Comparison of ENCODE assay signal across 8 cellular contexts in genomic region chr11:3330064-3330463, GRCh38. TPM values are rescaled to one million over a fixed set of nuclear protein-coding genes. Genes with fewer than 3 reads are reported as not detected.
DNase-seq lines count a peak whose midpoint lies in the region; ATAC-seq, FAIRE-seq and TF ChIP-seq lines count a peak whose summit lies in the region.
"Not testable (repeated sequence)": the region's sequence is repeated elsewhere in the genome, so short reads cannot be mapped to it uniquely, and the experiment has no call there.

No MANE protein-coding gene starts in this region.

- H3K4me3 Mint-ChIP-seq in activated T-helper 17 cell treated with anti-CD3 and anti-CD28 coated beads, Interleukin-2, amount 50 U/mL, for 72 hours: not testable (repeated sequence)

- H3K79me2 ChIP-seq in K562 (ENCODE audit: control insufficient read depth, insufficient read depth, low read length); endothelial cell of umbilical vein (ENCODE audit: control insufficient read depth, insufficient read depth, low read length); keratinocyte (ENCODE audit: control insufficient read depth, insufficient read depth, low read length): not testable (repeated sequence)

- WGBS in K562 (ENCODE audit: insufficient coverage, low coverage, missing lambda C conversion rate): no CpG with 5 or more reads among the region's 12 CpGs

- peak; percentile 66 for FAIRE-seq in GM12892 (lab: Jason Lieb, UNC)
- peak; percentile 91 for FAIRE-seq in K562 (lab: Jason Lieb, UNC)
- FAIRE-seq in bronchial epithelial cell (lab: Jason Lieb, UNC): peak; percentile 58
- FAIRE-seq in endothelial cell of umbilical vein (lab: Jason Lieb, UNC): peak; percentile 98
- peak; percentile 90 for FAIRE-seq in keratinocyte (lab: Jason Lieb, UNC)

- not testable (repeated sequence) for H3K4me1 ChIP-seq in Panc1 (ENCODE audit: control insufficient read depth, insufficient read depth, low read length); K562 (replicated peaks in 1 of 2; ENCODE audit: control insufficient read depth in 2 of 2, insufficient read depth in 2 of 2, low read length in 2 of 2); endothelial cell of umbilical vein (ENCODE audit: control insufficient read depth, extremely low read depth, insufficient read depth, low read length); foreskin keratinocyte; keratinocyte (ENCODE audit: control insufficient read depth, extremely low read depth, insufficient read depth, low read length)

- H4K20me1 ChIP-seq in K562 (replicated peaks; ENCODE audit: control insufficient read depth, insufficient read depth, low read length); endothelial cell of umbilical vein (replicated peaks; ENCODE audit: control insufficient read depth, extremely low read depth, insufficient read depth, low read length); keratinocyte (ENCODE audit: control insufficient read depth, extremely low read depth, insufficient read depth, low read length): not testable (repeated sequence)

- not testable (repeated sequence) for TF ChIP-seq POLR2A in GM12892 (IDR thresholded peaks at IDR 0.05; ENCODE audit: low read depth, low read length); K562 (conservative IDR thresholded peaks at IDR 0.05); endothelial cell of umbilical vein (IDR thresholded peaks at IDR 0.05; ENCODE audit: low read depth, low read length)

- BruUV-seq in Panc1 (replicated peaks; lab: Mats Ljungman, UMichigan); K562 (replicated peaks; lab: Mats Ljungman, UMichigan); endothelial cell of umbilical vein (replicated peaks; lab: Mats Ljungman, UMichigan): not testable (repeated sequence)

- not testable (repeated sequence) for H3K27ac ChIP-seq in Panc1 (ENCODE audit: low read length); K562 (ENCODE audit: extremely low read depth, low read depth, low read length); endothelial cell of umbilical vein (ENCODE audit: insufficient read depth, low read depth, low read length); foreskin keratinocyte; keratinocyte (ENCODE audit: control insufficient read depth, insufficient read depth, low read length)

- POLR2A ChIA-PET in Panc1 (lab: Charles Lee); K562 (lab: Yijun Ruan, JAX); endothelial cell of umbilical vein (lab: Charles Lee): not testable (repeated sequence)

- H3K27me3 ChIP-seq in Panc1 (ENCODE audit: control insufficient read depth, insufficient read depth, low read length); K562 (ENCODE audit: control insufficient read depth in 2 of 2, insufficient read depth in 2 of 2, low read length in 2 of 2); bronchial epithelial cell (ENCODE audit: control insufficient read depth, insufficient read depth, low read length); endothelial cell of umbilical vein (ENCODE audit: control insufficient read depth in 2 of 2, insufficient read depth in 2 of 2, low read length in 2 of 2); foreskin keratinocyte; keratinocyte (ENCODE audit: control insufficient read depth, extremely low read depth, insufficient read depth, low read length): not testable (repeated sequence)

- H3K9me3 Mint-ChIP-seq in activated T-helper 17 cell treated with anti-CD3 and anti-CD28 coated beads, Interleukin-2, amount 50 U/mL, for 72 hours: not testable (repeated sequence)

- not testable (repeated sequence) for H3K9me1 ChIP-seq in K562 (ENCODE audit: control insufficient read depth, insufficient read depth, low read length); endothelial cell of umbilical vein (replicated peaks; ENCODE audit: control insufficient read depth, extremely low read depth, insufficient read depth, low read length); keratinocyte (ENCODE audit: control insufficient read depth, extremely low read depth, insufficient read depth, low read length)

- not testable (repeated sequence) for H3K36me3 ChIP-seq in Panc1 (ENCODE audit: control insufficient read depth, insufficient read depth, low read length); K562 (ENCODE audit: control insufficient read depth, insufficient read depth, low read length); bronchial epithelial cell (ENCODE audit: control insufficient read depth, insufficient read depth, low read length); endothelial cell of umbilical vein (ENCODE audit: control insufficient read depth in 2 of 2, extremely low read depth in 1 of 2, insufficient read depth in 2 of 2, low read length in 2 of 2); keratinocyte (ENCODE audit: control insufficient read depth in 2 of 2, extremely low read depth in 1 of 2, insufficient read depth in 2 of 2, low read length in 2 of 2)

- H3K27me3 Mint-ChIP-seq in activated T-helper 17 cell treated with anti-CD3 and anti-CD28 coated beads, Interleukin-2, amount 50 U/mL, for 72 hours: not testable (repeated sequence)

- dilution Hi-C loops in endothelial cell of umbilical vein (cut with MboI; ENCODE audit: extremely low pct_ligation_motif_present, low sequenced_read_pairs); keratinocyte (cut with MboI; ENCODE audit: extremely low pct_ligation_motif_present, low sequenced_read_pairs): not testable (repeated sequence)

- not testable (repeated sequence) for TF ChIP-seq CTCF in Panc1 (IDR thresholded peaks at IDR 0.05); K562 (IDR thresholded peaks at IDR 0.05 in 2 of 3, conservative IDR thresholded peaks at IDR 0.05 in 1 of 3; ENCODE audit: insufficient read depth in 2 of 3, low read depth in 1 of 3, low read length in 3 of 3); bronchial epithelial cell (IDR thresholded peaks at IDR 0.05; ENCODE audit: insufficient read depth, low read length, severe bottlenecking); endothelial cell of umbilical vein (IDR thresholded peaks at IDR 0.05; ENCODE audit: extremely low read depth in 1 of 2, insufficient read depth in 1 of 2, low read depth in 1 of 2, low read length in 2 of 2); foreskin keratinocyte (conservative IDR thresholded peaks at IDR 0.05); keratinocyte (optimal IDR thresholded peaks at IDR 0.05 in 1 of 3, IDR thresholded peaks at IDR 0.05 in 1 of 3, conservative IDR thresholded peaks at IDR 0.05 in 1 of 3; ENCODE audit: extremely low read depth in 1 of 3, insufficient read depth in 2 of 3, low read length in 3 of 3)

- CTCF ChIA-PET in Panc1 (lab: Charles Lee); K562 (lab: Yijun Ruan, JAX; ENCODE audit: low intra/inter-chr PET ratio); endothelial cell of umbilical vein (lab: Charles Lee): not testable (repeated sequence)

- H3K27ac Mint-ChIP-seq in activated T-helper 17 cell treated with anti-CD3 and anti-CD28 coated beads, Interleukin-2, amount 50 U/mL, for 72 hours: not testable (repeated sequence)

- in situ Hi-C loops in Panc1 (cut with HindIII; ENCODE audit: low pct_unique_long_range_greater_than_20kb, low sequenced_read_pairs); K562 (cut with MboI): not testable (repeated sequence)

- not testable (repeated sequence) for H3K36me3 Mint-ChIP-seq in activated T-helper 17 cell treated with anti-CD3 and anti-CD28 coated beads, Interleukin-2, amount 50 U/mL, for 72 hours (ENCODE audit: low read depth)

- H3K9ac ChIP-seq in K562 (ENCODE audit: insufficient read depth in 1 of 2, low read depth in 2 of 2, low read length in 2 of 2); endothelial cell of umbilical vein (replicated peaks; ENCODE audit: extremely low read depth, insufficient read depth, low read length); keratinocyte (ENCODE audit: control insufficient read depth, extremely low read depth, insufficient read depth, low read length): not testable (repeated sequence)

- H3K4me2 ChIP-seq in K562 (ENCODE audit: insufficient read depth, low read length); endothelial cell of umbilical vein (ENCODE audit: insufficient read depth, low read length); keratinocyte (ENCODE audit: control insufficient read depth, extremely low read depth, insufficient read depth, low read depth, low read length): not testable (repeated sequence)

- not testable (repeated sequence) for TF ChIP-seq RAD21 in K562 (CRISPR knock-in tag; conservative IDR thresholded peaks at IDR 0.05 in 1 of 2, IDR thresholded peaks at IDR 0.05 in 1 of 2)

- ATAC-seq in Panc1 (peak; percentile 21; the same call in 1 of the 2 replicates), K562 (peak; percentile 85), foreskin keratinocyte (peak; percentile 66)
- ATAC-seq in activated T-helper 17 cell treated with anti-CD3 and anti-CD28 coated beads, Interleukin-2, amount 50 U/mL, for 72 hours (replicated peaks): peak; percentile 24

- TF ChIP-seq EP300 in K562 (IDR thresholded peaks at IDR 0.05; ENCODE audit: low read length): not testable (repeated sequence)

- H3K9me3 ChIP-seq in Panc1 (ENCODE audit: control insufficient read depth, insufficient read depth, low read depth, low read length); K562 (replicated peaks; ENCODE audit: control insufficient read depth, insufficient read depth, low read depth, low read length); endothelial cell of umbilical vein (replicated peaks; ENCODE audit: control insufficient read depth, insufficient read depth, low read length); keratinocyte (ENCODE audit: control insufficient read depth, low read depth, low read length): not testable (repeated sequence)

- H2AFZ ChIP-seq in K562 (ENCODE audit: low read depth, low read length); endothelial cell of umbilical vein (ENCODE audit: low read depth, low read length); keratinocyte (ENCODE audit: control insufficient read depth, low read length): not testable (repeated sequence)

- not testable (repeated sequence) for DNase-seq in GM12892 (ENCODE audit: insufficient read length); Panc1 (ENCODE audit: low read depth, low spot score); K562 (ENCODE audit: extremely low read depth in 1 of 4, low spot score in 3 of 4); bronchial epithelial cell (ENCODE audit: low read depth); endothelial cell of umbilical vein (ENCODE audit: low read depth, low spot score); foreskin keratinocyte; keratinocyte (ENCODE audit: low read depth, low spot score)

- H3K4me3 ChIP-seq in Panc1 (ENCODE audit: low read depth in 2 of 2, low read length in 2 of 2); K562; bronchial epithelial cell (ENCODE audit: low read depth, low read length); endothelial cell of umbilical vein (replicated peaks in 1 of 3; ENCODE audit: insufficient read depth in 1 of 3, low read depth in 1 of 3, low read length in 3 of 3); keratinocyte (ENCODE audit: control insufficient read depth in 2 of 3, extremely low read depth in 1 of 3, insufficient read depth in 2 of 3, low read depth in 1 of 3, low read length in 3 of 3): not testable (repeated sequence)

- intact Hi-C loops in Panc1 (cut with micrococcal nuclease; ENCODE audit: unreplicated experiment); K562 (cut with micrococcal nuclease); endothelial cell of umbilical vein (cut with micrococcal nuclease): not testable (repeated sequence)

- H3K4me1 Mint-ChIP-seq in activated T-helper 17 cell treated with anti-CD3 and anti-CD28 coated beads, Interleukin-2, amount 50 U/mL, for 72 hours: not testable (repeated sequence)

RNA-seq across cellular contexts. Expression of gene ZNF195, which starts 48.9 kb away (rescaled TPM):
- polyA plus RNA-seq in GM12892 (2012; ENCODE audit: missing spikeins): 28.3 TPM
- 79.0 TPM for total RNA-seq in Panc1 (2021; ENCODE audit: unreplicated experiment)
- 37.5 TPM for polyA plus RNA-seq in Panc1 (2012; ENCODE audit: insufficient read length)
- total RNA-seq in activated T-helper 17 cell treated with anti-CD3 and anti-CD28 coated beads, Interleukin-2, amount 50 U/mL, for 72 hours: 10 to 100 TPM; 24.1 to 37.9 TPM
- total RNA-seq in K562 (2011; cell fraction: chromatin; rRNA removed; ENCODE audit: low replicate concordance): 126 and 189 TPM in 2 replicates
- 81.4 and 87.1 TPM in 2 replicates for total RNA-seq in K562 (2011; cell fraction: nucleolus; rRNA removed)
- total RNA-seq in K562 (2011; cell fraction: nucleoplasm; rRNA removed): 129 and 187 TPM in 2 replicates
- total RNA-seq in K562 (2014; rRNA removed): 48.9 and 53.8 TPM in 2 replicates
- total RNA-seq in K562 (2014; rRNA removed; fragmentation: Illumina TruSeq; extraction: Trizol): 75.5 and 86.4 TPM in 2 replicates
- 54.2 and 61.5 TPM in 2 replicates for total RNA-seq in K562 (2015; rRNA removed; fragmentation: Illumina TruSeq; extraction: Trizol)
- 45.6 and 49.4 TPM in 2 replicates for total RNA-seq in K562 (2021)
- 59.7 and 62.3 TPM in 2 replicates for polyA plus RNA-seq in K562 (2011; rRNA removed)
- 17.0 and 25.9 TPM in 2 replicates for polyA plus RNA-seq in K562 (2011; cell fraction: cytosol; rRNA removed)
- 89.7 and 133 TPM in 2 replicates for polyA plus RNA-seq in K562 (2011; cell fraction: nucleus; rRNA removed)
- polyA plus RNA-seq in K562 (2012): 29.4 and 42.9 TPM in 2 replicates
- 50.6 and 60.4 TPM in 2 replicates for polyA plus RNA-seq in K562 (2014; fragmentation: Illumina TruSeq; extraction: Trizol)
- polyA plus RNA-seq in K562 (2014; fragmentation: Nextera tagmentation; extraction: Ambion mirVana): 10 to 100 TPM; 42.1 to 55.2 TPM
- polyA plus RNA-seq in K562 (2014; rRNA removed): 59.0 and 67.4 TPM in 2 replicates
- polyA minus RNA-seq in K562 (2011; rRNA and poly(A)+ RNA removed): 57.6 and 62.2 TPM in 2 replicates
- 17.8 and 30.6 TPM in 2 replicates for polyA minus RNA-seq in K562 (2011; cell fraction: cytosol; rRNA and poly(A)+ RNA removed)
- 86.4 and 92.7 TPM in 2 replicates for polyA minus RNA-seq in K562 (2011; cell fraction: nucleus; rRNA and poly(A)+ RNA removed)
- total RNA-seq in bronchial epithelial cell: 15.0 and 22.9 TPM in 2 replicates
- total RNA-seq in endothelial cell of umbilical vein: 32.5 and 41.7 TPM in 2 replicates
- 12.8 and 13.2 TPM in 2 replicates for polyA plus RNA-seq in endothelial cell of umbilical vein
- 16.2 and 16.5 TPM in 2 replicates for polyA plus RNA-seq in endothelial cell of umbilical vein (2011; cell fraction: cytosol; rRNA removed)
- 49.7 and 56.1 TPM in 2 replicates for polyA plus RNA-seq in endothelial cell of umbilical vein (2011; cell fraction: nucleus; rRNA removed)
- polyA plus RNA-seq in endothelial cell of umbilical vein (2012): 16.7 and 25.9 TPM in 2 replicates
- 37.3 and 44.7 TPM in 2 replicates for polyA minus RNA-seq in endothelial cell of umbilical vein
- polyA minus RNA-seq in endothelial cell of umbilical vein (2011; cell fraction: cytosol; rRNA and poly(A)+ RNA removed): 12.1 TPM
- 46.3 and 54.0 TPM in 2 replicates for polyA minus RNA-seq in endothelial cell of umbilical vein (2011; cell fraction: nucleus; rRNA and poly(A)+ RNA removed)
- 24.5 and 28.4 TPM in 2 replicates for total RNA-seq in foreskin keratinocyte
- 10.5 and 11.2 TPM in 2 replicates for polyA plus RNA-seq in foreskin keratinocyte
- polyA plus RNA-seq in keratinocyte: 19.2 to 27.4 TPM (median 19.2 TPM) in 3 replicates
- polyA plus RNA-seq in keratinocyte (2011; ENCODE audit: low read depth): 8.4 TPM
- 8.1 and 16.1 TPM in 2 replicates for polyA plus RNA-seq in keratinocyte (2011; cell fraction: cytosol; rRNA removed)
- polyA plus RNA-seq in keratinocyte (2011; cell fraction: nucleus; rRNA removed): 46.3 and 56.0 TPM in 2 replicates
- polyA plus RNA-seq in keratinocyte (2012; ENCODE audit: low replicate concordance): 13.5 and 14.1 TPM in 2 replicates
- polyA minus RNA-seq in keratinocyte: 18.0 to 28.2 TPM (median 24.4 TPM) in 3 replicates
- 12.7 TPM for polyA minus RNA-seq in keratinocyte (2011; cell fraction: cytosol; rRNA and poly(A)+ RNA removed)
- 37.5 and 47.9 TPM in 2 replicates for polyA minus RNA-seq in keratinocyte (2011; cell fraction: nucleus; rRNA and poly(A)+ RNA removed)

Comparison
In these comparisons a context has a peak if more than half of its experiments do, and no peak if none do; other contexts are left out.
1. ATAC-seq: peak in every context shown above with its lines; median percentile 85 in K562; 66 in foreskin keratinocyte; 24 in activated T-helper 17 cell treated with anti-CD3 and anti-CD28 coated beads, Interleukin-2, amount 50 U/mL, for 72 hours; 21 in Panc1.